41 cellular contexts compared by ENCODE assay signal in the genomic region with DNA sequence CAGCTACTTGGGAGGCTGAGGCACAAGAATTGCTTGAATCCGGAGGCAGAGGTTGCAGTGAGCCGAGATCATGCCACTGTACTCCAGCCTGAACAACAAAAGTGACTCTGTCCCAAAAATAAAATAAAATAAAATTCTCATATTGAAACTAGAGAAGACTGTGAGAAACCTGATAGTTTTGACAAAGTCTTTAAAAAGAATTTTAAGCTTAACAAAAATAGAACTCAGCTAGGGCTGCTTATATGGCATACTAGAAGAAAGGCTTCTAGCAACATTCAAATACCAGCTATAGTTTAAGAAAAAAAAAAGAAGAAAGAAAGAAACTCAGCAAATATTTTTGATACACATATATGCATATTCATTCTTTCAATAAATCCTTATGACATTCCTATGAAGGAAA.
"Had no signal": no experiment of that assay in that cellular context is flagged by ENCODE, and none has a peak within 500 bp of the region (broad histone marks: within the 10 kb centered on the region; RNA-seq: fewer than 3 reads in every experiment).

No MANE protein-coding gene starts in this region.

- H3K9me3 ChIP-seq: adrenal gland, ascending aorta, body of pancreas, breast epithelium had no signal

- H3K4me1 ChIP-seq: adrenal gland, ascending aorta, body of pancreas, breast epithelium had no signal

- H3K27ac ChIP-seq: adrenal gland, ascending aorta, body of pancreas, brain microvascular endothelial cell, breast epithelium, cardiac muscle cell had no signal

- ATAC-seq: activated naive CD4-positive, alpha-beta T cell treated with anti-CD3 and anti-CD28 coated beads, Interleukin-2, amount 50 U/mL, for 72 hours; activated naive CD8-positive, alpha-beta T cell treated with anti-CD3 and anti-CD28 coated beads, Interleukin-2, amount 50 U/mL, for 24 hours; activated T-cell treated with anti-CD3 and anti-CD28 coated beads, Interleukin-2, amount 50 U/mL, for 4 hours; activated T-cell treated with anti-CD3 and anti-CD28 coated beads, Interleukin-2, amount 50 U/mL, for 72 hours; activated T-helper 17 cell treated with anti-CD3 and anti-CD28 coated beads, Interleukin-2, amount 50 U/mL, for 72 hours; body of pancreas had no signal

- H3K27me3 ChIP-seq: adrenal gland, ascending aorta, body of pancreas, brain microvascular endothelial cell, breast epithelium, cardiac muscle cell had no signal

- FAIRE-seq: astrocyte, bronchial epithelial cell had no signal

- H3K4me1 Mint-ChIP-seq: activated naive CD4-positive, alpha-beta T cell treated with anti-CD3 and anti-CD28 coated beads, Interleukin-2, amount 10 ng/mL, durations not matched to agents 7 days and 5 days; activated naive CD4-positive, alpha-beta T cell treated with anti-CD3 and anti-CD28 coated beads, Interleukin-2, amount 50 U/mL, for 24 hours; activated naive CD8-positive, alpha-beta T cell treated with anti-CD3 and anti-CD28 coated beads for 36 hours; activated naive CD8-positive, alpha-beta T cell treated with anti-CD3 and anti-CD28 coated beads, Interleukin-2, amount 10 ng/mL, durations not matched to agents 7 days and 5 days; activated naive CD8-positive, alpha-beta T cell treated with anti-CD3 and anti-CD28 coated beads, Interleukin-2, amount 50 U/mL, for 24 hours; activated T-helper 17 cell treated with anti-CD3 and anti-CD28 coated beads, Interleukin-2, amount 50 U/mL, for 72 hours; brain had no signal

- DNase-seq: activated effector memory CD4-positive, alpha-beta T cell treated with anti-CD3 and anti-CD28 coated beads, Interleukin-2, amount 50 U/mL, for 16 hours; activated effector memory CD4-positive, alpha-beta T cell treated with Interleukin-2 at 50 U/mL for 16 hours; activated gamma-delta T cell; activated gamma-delta T cell treated with Interleukin-2 at 50 U/mL for 16 hours; activated naive CD4-positive, alpha-beta T cell; activated naive CD4-positive, alpha-beta T cell treated with anti-CD3 and anti-CD28 coated beads for 36 hours; activated naive CD4-positive, alpha-beta T cell treated with anti-CD3 and anti-CD28 coated beads, Interleukin-2, amount 10 ng/mL, durations not matched to agents 7 days and 5 days; activated naive CD4-positive, alpha-beta T cell treated with anti-CD3 and anti-CD28 coated beads, Interleukin-2, amount 50 U/mL, for 16 hours; activated naive CD4-positive, alpha-beta T cell treated with Interleukin-2 at 50 U/mL for 16 hours; activated naive CD8-positive, alpha-beta T cell treated with anti-CD3 and anti-CD28 coated beads for 36 hours; activated naive CD8-positive, alpha-beta T cell treated with anti-CD3 and anti-CD28 coated beads, Interleukin-2, amount 10 ng/mL, durations not matched to agents 7 days and 5 days; activated naive CD8-positive, alpha-beta T cell treated with anti-CD3 and anti-CD28 coated beads, Interleukin-2, amount 50 U/mL, for 24 hours; activated T-cell treated with anti-CD3 and anti-CD28 coated beads for 4 hours; activated T-cell treated with anti-CD3 and anti-CD28 coated beads, Interleukin-2, amount 50 U/mL, for 1 hour; activated T-cell treated with anti-CD3 and anti-CD28 coated beads, Interleukin-2, amount 50 U/mL, for 24 hours; activated T-cell treated with anti-CD3 and anti-CD28 coated beads, Interleukin-2, amount 50 U/mL, for 4 hours; activated T-cell treated with anti-CD3 and anti-CD28 coated beads, Interleukin-2, amount 50 U/mL, for 48 hours; activated T-cell treated with anti-CD3 and anti-CD28 coated beads, Interleukin-2, amount 50 U/mL, for 72 hours; adrenal gland; amniotic stem cell; amygdala; anterior cingulate cortex; aorta; body of pancreas; brain microvascular endothelial cell; caudate nucleus; central memory CD4-positive, alpha-beta T cell; cerebellar nuclear complex had no signal

- H3K27ac Mint-ChIP-seq: activated naive CD4-positive, alpha-beta T cell treated with anti-CD3 and anti-CD28 coated beads for 36 hours; activated naive CD4-positive, alpha-beta T cell treated with anti-CD3 and anti-CD28 coated beads, Interleukin-2, amount 10 ng/mL, durations not matched to agents 7 days and 5 days; activated naive CD4-positive, alpha-beta T cell treated with anti-CD3 and anti-CD28 coated beads, Interleukin-2, amount 50 U/mL, for 24 hours; activated naive CD4-positive, alpha-beta T cell treated with anti-CD3 and anti-CD28 coated beads, Interleukin-2, amount 50 U/mL, for 72 hours; activated naive CD8-positive, alpha-beta T cell; activated naive CD8-positive, alpha-beta T cell treated with anti-CD3 and anti-CD28 coated beads for 36 hours; activated naive CD8-positive, alpha-beta T cell treated with anti-CD3 and anti-CD28 coated beads, Interleukin-2, amount 10 ng/mL, durations not matched to agents 7 days and 5 days; activated naive CD8-positive, alpha-beta T cell treated with anti-CD3 and anti-CD28 coated beads, Interleukin-2, amount 50 U/mL, for 24 hours; activated T-cell treated with anti-CD3 and anti-CD28 coated beads, Interleukin-2, amount 50 U/mL, for 24 hours; activated T-cell treated with anti-CD3 and anti-CD28 coated beads, Interleukin-2, amount 50 U/mL, for 72 hours; activated T-helper 1 cell treated with anti-CD3 and anti-CD28 coated beads, Interleukin-12 subunit alpha, Interleukin-12 subunit beta, Interleukin-2, Interleukin-4 antibody, amounts not matched to agents 30 ng/mL and 10 ng/mL and 1 ng/mL, durations not matched to agents 14 hours and 24 hours and 36 hours; activated T-helper 17 cell treated with anti-CD3 and anti-CD28 coated beads, Interleukin-2, amount 50 U/mL, for 72 hours; activated T-helper 2 cell treated with anti-CD3 and anti-CD28 coated beads, Interferon-gamma antibody, Interleukin-2, Interleukin-4, amounts not matched to agents 10 μg/mL and 5 μg/mL and 100 μg/mL, durations not matched to agents 14 hours and 24 hours and 36 hours; brain had no signal

- H3K4me3 Mint-ChIP-seq: activated naive CD4-positive, alpha-beta T cell treated with anti-CD3 and anti-CD28 coated beads for 36 hours; activated naive CD4-positive, alpha-beta T cell treated with anti-CD3 and anti-CD28 coated beads, Interleukin-2, amount 10 ng/mL, durations not matched to agents 7 days and 5 days; activated naive CD4-positive, alpha-beta T cell treated with anti-CD3 and anti-CD28 coated beads, Interleukin-2, amount 50 U/mL, for 24 hours; activated naive CD8-positive, alpha-beta T cell; activated naive CD8-positive, alpha-beta T cell treated with anti-CD3 and anti-CD28 coated beads for 36 hours; activated naive CD8-positive, alpha-beta T cell treated with anti-CD3 and anti-CD28 coated beads, Interleukin-2, amount 10 ng/mL, durations not matched to agents 7 days and 5 days; activated naive CD8-positive, alpha-beta T cell treated with anti-CD3 and anti-CD28 coated beads, Interleukin-2, amount 50 U/mL, for 24 hours; activated T-cell treated with anti-CD3 and anti-CD28 coated beads, Interleukin-2, amount 50 U/mL, for 24 hours; activated T-cell treated with anti-CD3 and anti-CD28 coated beads, Interleukin-2, amount 50 U/mL, for 4 hours; activated T-cell treated with anti-CD3 and anti-CD28 coated beads, Interleukin-2, amount 50 U/mL, for 72 hours; activated T-helper 1 cell treated with anti-CD3 and anti-CD28 coated beads, Interleukin-12 subunit alpha, Interleukin-12 subunit beta, Interleukin-2, Interleukin-4 antibody, amounts not matched to agents 30 ng/mL and 10 ng/mL and 1 ng/mL, durations not matched to agents 14 hours and 24 hours and 36 hours; activated T-helper 17 cell treated with anti-CD3 and anti-CD28 coated beads, Interleukin-2, amount 50 U/mL, for 72 hours; brain; central memory CD8-positive, alpha-beta T cell had no signal

- H3K4me3 ChIP-seq: adrenal gland, ascending aorta, body of pancreas, breast epithelium, cardiac muscle cell had no signal

- H3K36me3 ChIP-seq: breast epithelium had no signal

- H3K9me3 Mint-ChIP-seq: activated naive CD4-positive, alpha-beta T cell treated with anti-CD3 and anti-CD28 coated beads for 36 hours; activated naive CD4-positive, alpha-beta T cell treated with anti-CD3 and anti-CD28 coated beads, Interleukin-2, amount 50 U/mL, for 24 hours; activated naive CD4-positive, alpha-beta T cell treated with anti-CD3 and anti-CD28 coated beads, Interleukin-2, amount 50 U/mL, for 72 hours; activated naive CD8-positive, alpha-beta T cell treated with anti-CD3 and anti-CD28 coated beads, Interleukin-2, amount 50 U/mL, for 24 hours; activated T-cell treated with anti-CD3 and anti-CD28 coated beads, Interleukin-2, amount 50 U/mL, for 4 hours; activated T-cell treated with anti-CD3 and anti-CD28 coated beads, Interleukin-2, amount 50 U/mL, for 72 hours; activated T-helper 17 cell treated with anti-CD3 and anti-CD28 coated beads, Interleukin-2, amount 50 U/mL, for 72 hours; activated T-helper 2 cell treated with anti-CD3 and anti-CD28 coated beads, Interferon-gamma antibody, Interleukin-2, Interleukin-4, amounts not matched to agents 10 μg/mL and 5 μg/mL and 100 μg/mL, durations not matched to agents 14 hours and 24 hours and 36 hours; central memory CD8-positive, alpha-beta T cell had no signal
